ENCODE assay signal across 8 cellular contexts in genomic region chr1:117928881-117929339, GRCh38. TPM values are rescaled to one million over a fixed set of nuclear protein-coding genes. Genes with fewer than 3 reads are reported as not detected.
A peak's percentile ranks its signal among the peaks of the same experiment; 100 is the strongest.
DNase-seq lines count a peak whose midpoint lies in the region; TF ChIP-seq lines count a peak whose summit lies in the region.

No MANE protein-coding gene starts in this region.

- H3K4me3 ChIP-seq in HFF-Myc (replicated peaks; ENCODE audit: low read depth, low read length) (peak overlapping the region; percentile 98), smooth muscle cell (peak overlapping the region; percentile 77)

- DNase-seq in activated CD4-positive, CD25-positive, alpha-beta regulatory T cell treated with anti-CD3 and anti-CD28 coated beads, Interleukin-2, amount 50 U/mL, for 16 hours (ENCODE audit: low read depth, low spot score), result peak; percentile 3
- DNase-seq in activated CD4-positive, CD25-positive, alpha-beta regulatory T cell treated with anti-CD3 and anti-CD28 coated beads, Interleukin-2, amount 50 U/mL, for 72 hours, result no peak
- DNase-seq in HFF-Myc (ENCODE audit: extremely low read depth, low read depth) (peak; percentile 35), M059J (ENCODE audit: low read depth) (peak; percentile 78), T follicular helper cell (ENCODE audit: low read depth) (peak; percentile 29), inferior parietal cortex (ENCODE audit: extremely low spot score) (peak; percentile 47), smooth muscle cell (lab: John Stamatoyannopoulos, UW; ENCODE audit: unreplicated experiment) (peak; percentile 48)
- DNase-seq in central memory CD4-positive, alpha-beta T cell, result peak; percentile 59

- H2AFZ ChIP-seq in smooth muscle cell (ENCODE audit: low read depth), result peak overlapping the region; percentile 85

- no peaks in the 10 kb centered on the region for H3K27me3 ChIP-seq in smooth muscle cell (ENCODE audit: low read depth)

- H3K9ac ChIP-seq in smooth muscle cell (ENCODE audit: low read depth), result peak overlapping the region; percentile 55

- H3K79me2 ChIP-seq in smooth muscle cell (ENCODE audit: low read depth), result peaks cover 75% of the 10 kb centered on the region

- H3F3A ChIP-seq in smooth muscle cell (ENCODE audit: low read depth), result no peaks in the 10 kb centered on the region

- peak overlapping the region; percentile 53 for H3K27ac ChIP-seq in smooth muscle cell (ENCODE audit: low read depth)

- peaks cover 44% of the 10 kb centered on the region for H4K20me1 ChIP-seq in smooth muscle cell (ENCODE audit: low read depth)

- H3K4me1 ChIP-seq in smooth muscle cell (ENCODE audit: low read depth), result peaks cover 19% of the 10 kb centered on the region

- WGBS in smooth muscle cell (ENCODE audit: low lambda C conversion rate), result under 1% methylated on average over 24 of the region's 24 CpGs

- peak overlapping the region; percentile 89 for H3K4me2 ChIP-seq in smooth muscle cell

- no peaks in the 10 kb centered on the region for H3K9me3 ChIP-seq in smooth muscle cell (replicated peaks; ENCODE audit: low read depth)

- TF ChIP-seq CTCF in HFF-Myc (IDR thresholded peaks at IDR 0.05; ENCODE audit: low read depth, low read length, missing control alignments), result peak; percentile 31
- TF ChIP-seq CTCF in smooth muscle cell (IDR thresholded peaks at IDR 0.05; ENCODE audit: borderline replicate concordance, insufficient read depth, poor library complexity, severe bottlenecking), result no peak

- no peaks in the 10 kb centered on the region for H3K36me3 ChIP-seq in smooth muscle cell (ENCODE audit: low read depth)

RNA-seq across cellular contexts. Expression of gene GDAP2, which starts 0.5 kb away (rescaled TPM):
- total RNA-seq in M059J (2014; rRNA removed; shearing (Covaris generic)), result 13.5 and 24.6 TPM in 2 replicates
- total RNA-seq in smooth muscle cell, result 30.1 and 41.2 TPM in 2 replicates
- polyA plus RNA-seq in smooth muscle cell, result 10.5 and 17.3 TPM in 2 replicates

RNA-seq across cellular contexts. Expression of gene WDR3, which starts 0.6 kb away (rescaled TPM):
- 16.9 and 21.0 TPM in 2 replicates for total RNA-seq in M059J (2014; rRNA removed; shearing (Covaris generic))
- total RNA-seq in smooth muscle cell, result 17.3 and 19.7 TPM in 2 replicates
- 12.9 and 13.4 TPM in 2 replicates for polyA plus RNA-seq in smooth muscle cell
